Comparison of ENCODE assay signal across 8 cellular contexts in the genomic region with DNA sequence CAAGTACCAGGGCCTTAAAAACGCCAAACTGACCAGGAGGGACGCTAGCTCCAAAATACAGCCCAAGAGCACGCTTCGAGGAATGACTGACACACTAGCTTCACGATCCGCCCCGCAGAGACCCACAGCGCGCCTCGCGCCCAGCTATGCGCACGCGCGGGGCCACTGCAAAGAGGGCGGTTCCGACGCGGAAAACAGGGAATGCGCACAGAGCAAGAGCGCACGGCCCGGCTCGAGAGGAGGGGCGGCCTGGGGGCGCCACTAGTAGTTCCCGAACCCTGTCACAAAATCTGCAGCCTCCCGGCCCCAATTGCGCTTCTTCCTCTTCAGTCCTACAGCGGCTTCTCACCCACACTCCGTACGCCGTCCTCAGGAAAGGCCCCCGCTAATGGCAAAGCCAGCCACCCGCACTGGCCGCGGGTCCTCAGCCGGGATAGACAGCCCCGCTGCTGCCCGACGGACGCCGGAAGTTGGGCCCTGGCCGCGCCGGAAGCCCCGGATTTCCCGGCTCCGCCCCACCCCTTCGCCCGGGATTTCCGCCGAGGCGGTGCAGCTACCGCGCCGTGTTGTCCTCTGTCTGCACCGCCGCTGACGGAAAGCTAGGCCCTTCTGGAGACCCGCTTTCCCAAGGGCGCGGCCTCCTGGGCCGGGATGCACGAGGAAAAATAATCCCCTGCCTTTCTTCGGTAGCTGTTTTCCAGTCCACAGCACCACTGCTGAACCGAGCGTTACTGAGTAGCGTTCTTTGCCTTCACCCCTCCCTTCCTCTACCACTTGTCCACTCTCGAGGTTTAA.
DNase-seq lines count a peak whose midpoint lies in the region; ATAC-seq lines count a peak whose summit lies in the region.

Gene HDHD2, minus strand, starts transcription at position 472 of the 795 bp plus-strand sequence. CDS start 14,061 bp downstream, outside the sequence.

- in situ Hi-C loops in ACHN (cut with HindIII; ENCODE audit: low pct_ligation_motif_present, low pct_unique_long_range_greater_than_20kb, low sequenced_read_pairs): no loop called here

- H3K27ac ChIP-seq in caudate nucleus (ENCODE audit: low read depth, low read length): peak within 1 kb of the TSS; percentile 94

- peak; percentile 89 for ATAC-seq in GM18867 (IDR thresholded peaks at IDR 0.05; ENCODE audit: unreplicated experiment)
- peak; percentile 87 for ATAC-seq in HG03097 (IDR thresholded peaks at IDR 0.05; ENCODE audit: low FRiP score, unreplicated experiment)

- DNase-seq in ACHN (peak; percentile 81), NCI-H2227 (lab: John Stamatoyannopoulos, UW; ENCODE audit: unreplicated experiment) (peak; percentile 90), caudate nucleus (lab: John Stamatoyannopoulos, UW) (peak in 60 of 61 donors; percentile 19 to 93 (median 81)), iris pigment epithelial cell (ENCODE audit: low read depth) (peak; percentile 81)
- DNase-seq in activated CD4-positive, CD25-positive, alpha-beta regulatory T cell (lab: John Stamatoyannopoulos, UW): peak; percentile 44 to 56 (median 50)
- peak; percentile 82 for DNase-seq in stimulated activated CD4-positive, alpha-beta T cell treated with anti-CD3 and anti-CD28 coated beads, Interleukin-12 subunit alpha, Interleukin-12 subunit beta, amount 100 ng/mL, for 4 hours

Comparison
In these comparisons a context has a peak if more than half of its experiments do, and no peak if none do; other contexts are left out.
1. Peak in every context shown above with its lines: DNase-seq, ATAC-seq and H3K27ac ChIP-seq.